8 cellular contexts compared by ENCODE assay signal in genomic region chr4:89836897-89837384, GRCh38. TPM values are rescaled to one million over a fixed set of nuclear protein-coding genes. Genes with fewer than 3 reads are reported as not detected.
DNase-seq lines count a peak whose midpoint lies in the region; ATAC-seq and TF ChIP-seq lines count a peak whose summit lies in the region.

Gene SNCA (minus strand): TSS chr4:89837161. CDS start chr4:89835667, 1,494 bp downstream.

- no peaks in the 10 kb centered on the region for H3K9me3 Mint-ChIP-seq in activated T-helper 2 cell treated with anti-CD3 and anti-CD28 coated beads, Interferon-gamma antibody, Interleukin-2, Interleukin-4, amounts not matched to agents 10 μg/mL and 5 μg/mL and 100 μg/mL, durations not matched to agents 14 hours and 24 hours and 36 hours

- H3K27ac Mint-ChIP-seq in activated T-helper 2 cell treated with anti-CD3 and anti-CD28 coated beads, Interferon-gamma antibody, Interleukin-2, Interleukin-4, amounts not matched to agents 10 μg/mL and 5 μg/mL and 100 μg/mL, durations not matched to agents 14 hours and 24 hours and 36 hours: no peak within 1 kb of the TSS

- peak within 1 kb of the TSS; percentile 70 for H3K4me3 Mint-ChIP-seq in activated T-helper 2 cell treated with anti-CD3 and anti-CD28 coated beads, Interferon-gamma antibody, Interleukin-2, Interleukin-4, amounts not matched to agents 10 μg/mL and 5 μg/mL and 100 μg/mL, durations not matched to agents 14 hours and 24 hours and 36 hours (ENCODE audit: low read depth)

- WGBS in stomach, 5 donors: 1 to 4% (median 2%) methylated on average over 39 to 48 of the region's 48 CpGs

- peaks cover 20% of the 10 kb centered on the region for H3K4me1 Mint-ChIP-seq in activated T-helper 2 cell treated with anti-CD3 and anti-CD28 coated beads, Interferon-gamma antibody, Interleukin-2, Interleukin-4, amounts not matched to agents 10 μg/mL and 5 μg/mL and 100 μg/mL, durations not matched to agents 14 hours and 24 hours and 36 hours (ENCODE audit: low read depth)

- peak; percentile 80 for DNase-seq in BE2C
- DNase-seq in H7: peak; percentile 83
- DNase-seq in NCI-H69 (lab: John Stamatoyannopoulos, UW): peak; percentile 93
- peak; percentile 20 for DNase-seq in activated T-helper 2 cell treated with anti-CD3 and anti-CD28 coated beads, Interferon-gamma antibody, Interleukin-2, Interleukin-4, amounts not matched to agents 10 μg/mL and 5 μg/mL and 100 μg/mL, durations not matched to agents 14 hours and 24 hours and 36 hours (ENCODE audit: low spot score)
- DNase-seq in fibroblast of the aortic adventitia (ENCODE audit: low read depth): no peak
- DNase-seq in stomach: peak; percentile 46

- peak within 1 kb of the TSS; percentile 64 for H3K4me3 ChIP-seq in BE2C (ENCODE audit: low read depth, low read length)
- peak within 1 kb of the TSS; percentile 77 for H3K4me3 ChIP-seq in H7 (ENCODE audit: insufficient read depth, low read depth, low read length)
- H3K4me3 ChIP-seq in fibroblast of the aortic adventitia (ENCODE audit: low read depth, low read length): peak within 1 kb of the TSS; percentile 51
- H3K4me3 ChIP-seq in mucosa of stomach (ENCODE audit: low read length): no peak within 1 kb of the TSS
- H3K4me3 ChIP-seq in stomach: peak within 1 kb of the TSS; percentile 50 to 71 (median 62)

- intact Hi-C loops in activated T-helper 2 cell treated with anti-CD3 and anti-CD28 coated beads, Interferon-gamma antibody, Interleukin-2, Interleukin-4, amounts not matched to agents 10 μg/mL and 5 μg/mL and 100 μg/mL, durations not matched to agents 14 hours and 24 hours and 36 hours (cut with micrococcal nuclease): loop anchor here (5.0 to 10.0 kb wide), 5 partner anchors 60 to 542 kb away; partner anchors contain the start of gene CCSER1
- intact Hi-C loops in stomach (cut with DNase I; ENCODE audit: low total_unique reads): no loop called here

- no peak for TF ChIP-seq POLR2A in stomach (IDR thresholded peaks at IDR 0.05)

- H3K4me1 ChIP-seq in BE2C (no peaks in the 10 kb centered on the region), mucosa of stomach (ENCODE audit: control insufficient read depth, insufficient read depth, low read length) (peaks cover 7% of the 10 kb centered on the region), stomach (peaks cover 15 to 25% (median 19%) of the 10 kb centered on the region in 4 donors)

- peak within 1 kb of the TSS in 4 of 5 donors; percentile 6 to 70 (median 33) for H3K27ac ChIP-seq in stomach

- peaks cover 67% of the 10 kb centered on the region for H3K27me3 Mint-ChIP-seq in activated T-helper 2 cell treated with anti-CD3 and anti-CD28 coated beads, Interferon-gamma antibody, Interleukin-2, Interleukin-4, amounts not matched to agents 10 μg/mL and 5 μg/mL and 100 μg/mL, durations not matched to agents 14 hours and 24 hours and 36 hours (ENCODE audit: low read depth)

- H3K27me3 ChIP-seq in BE2C: peaks cover 34% of the 10 kb centered on the region
- H3K27me3 ChIP-seq in H7 (ENCODE audit: control insufficient read depth, insufficient read depth, low read length): peaks cover 27% of the 10 kb centered on the region
- H3K27me3 ChIP-seq in mucosa of stomach (ENCODE audit: control insufficient read depth, insufficient read depth, low read length): peaks cover 43% of the 10 kb centered on the region
- peaks cover 0 to 67% (median 40%) of the 10 kb centered on the region in 3 donors for H3K27me3 ChIP-seq in stomach

- TF ChIP-seq CTCF in BE2C (IDR thresholded peaks at IDR 0.05; ENCODE audit: low read depth, low read length) (no peak; the same call in 1 of the 2 replicates), fibroblast of the aortic adventitia (IDR thresholded peaks at IDR 0.05; ENCODE audit: insufficient read depth, low read length) (no peak), stomach (IDR thresholded peaks at IDR 0.05) (no peak)

- H3K9ac ChIP-seq in mucosa of stomach (ENCODE audit: low read length): peak within 1 kb of the TSS; percentile 26

- H3K9me3 ChIP-seq in BE2C (no peaks in the 10 kb centered on the region), mucosa of stomach (ENCODE audit: control insufficient read depth, low read length) (no peaks in the 10 kb centered on the region), stomach (no peaks in the 10 kb centered on the region)

- H3K36me3 Mint-ChIP-seq in activated T-helper 2 cell treated with anti-CD3 and anti-CD28 coated beads, Interferon-gamma antibody, Interleukin-2, Interleukin-4, amounts not matched to agents 10 μg/mL and 5 μg/mL and 100 μg/mL, durations not matched to agents 14 hours and 24 hours and 36 hours (ENCODE audit: low read depth): peaks cover 5% of the 10 kb centered on the region

- no peak for TF ChIP-seq EP300 in stomach (IDR thresholded peaks at IDR 0.05)

- no peak for ATAC-seq in HG03045 (IDR thresholded peaks at IDR 0.05; ENCODE audit: unreplicated experiment)

- no peaks in the 10 kb centered on the region for H3K36me3 ChIP-seq in BE2C
- H3K36me3 ChIP-seq in H7 (replicated peaks; ENCODE audit: control insufficient read depth, insufficient read depth, low read length): no peaks in the 10 kb centered on the region
- no peaks in the 10 kb centered on the region for H3K36me3 ChIP-seq in mucosa of stomach (ENCODE audit: control insufficient read depth, insufficient read depth, low read length)
- H3K36me3 ChIP-seq in stomach: no peaks in the 10 kb centered on the region

RNA-seq across cellular contexts. Expression of gene SNCA, which starts in this region (rescaled TPM):
- polyA plus RNA-seq in BE2C (2012; ENCODE audit: insufficient read depth, insufficient read length, low read depth): 2.7 TPM
- total RNA-seq in H7 (2014; rRNA removed; shearing (Covaris generic)): 2.9 and 3.3 TPM in 2 replicates
- total RNA-seq in activated T-helper 2 cell treated with anti-CD3 and anti-CD28 coated beads, Interferon-gamma antibody, Interleukin-2, Interleukin-4, amounts not matched to agents 10 μg/mL and 5 μg/mL and 100 μg/mL, durations not matched to agents 14 hours and 24 hours and 36 hours: 0.39 and 0.44 TPM in 2 replicates
- total RNA-seq in fibroblast of the aortic adventitia (ENCODE audit: low replicate concordance) (2.3 TPM in 1 of 2 replicates, not detected in the other), stomach (100 to 1,000 TPM in 1 of 5 donors, 10 to 100 TPM in 1, under 1 TPM in 1, not detected in 2; 0.58 to 152 (median 20.0) TPM)
- 1 to 10 TPM; 3.1 to 6.6 (median 4.9) TPM for polyA plus RNA-seq in stomach

Comparison
In these comparisons a context has a peak if more than half of its experiments do, and no peak if none do; other contexts are left out.
1. Peak in DNase-seq in activated T-helper 2 cell treated with anti-CD3 and anti-CD28 coated beads, Interferon-gamma antibody, Interleukin-2, Interleukin-4, amounts not matched to agents 10 μg/mL and 5 μg/mL and 100 μg/mL, durations not matched to agents 14 hours and 24 hours and 36 hours; RNA of the gene not detected or under 1 TPM.